ENCODE assay signal across 14 cellular contexts in genomic region chr6:108164815-108165706, GRCh38. TPM values are rescaled to one million over a fixed set of nuclear protein-coding genes. Genes with fewer than 3 reads are reported as not detected.
A peak's percentile ranks its signal among the peaks of the same experiment; 100 is the strongest.
DNase-seq lines count a peak whose midpoint lies in the region; ATAC-seq and TF ChIP-seq lines count a peak whose summit lies in the region.
"Had no signal": no experiment of that assay in that cellular context is flagged by ENCODE, and none has a peak within 500 bp of the region (broad histone marks: within the 10 kb centered on the region; RNA-seq: fewer than 3 reads in every experiment).

No MANE protein-coding gene starts in this region.

- H3K27ac ChIP-seq in neural cell (ENCODE audit: low read length) (no peak overlapping the region), adrenal gland (no peak overlapping the region)
- H3K27ac ChIP-seq: 22Rv1, upper lobe of left lung, VCaP had no signal

- peak overlapping the region; percentile 33 for H3K9ac ChIP-seq in neural cell (ENCODE audit: low read length)

- H2AFZ ChIP-seq in neural cell (ENCODE audit: low read depth, low read length): no peak overlapping the region

- H3K4me1 ChIP-seq in adrenal gland (replicated peaks in 1 of 2): peaks cover 12 to 41% of the 10 kb centered on the region in 2 donors

- H3K9me3 ChIP-seq in neural cell (ENCODE audit: low read length): no peaks in the 10 kb centered on the region
- H3K9me3 ChIP-seq in adrenal gland (replicated peaks in 1 of 3): no peaks in the 10 kb centered on the region
- H3K9me3 ChIP-seq: upper lobe of left lung had no signal

- TF ChIP-seq RAD21 in neural cell (conservative IDR thresholded peaks at IDR 0.05): no peak

- intact Hi-C loops in adrenal gland (cut with DNase I): loop anchor here in 1 of 2 donors (5.0 kb wide), 1 partner anchor 48 kb away; no protein-coding TSS in a partner anchor

- H3K36me3 ChIP-seq in H7 (replicated peaks; ENCODE audit: control insufficient read depth, insufficient read depth, low read length) (no peaks in the 10 kb centered on the region), neural cell (ENCODE audit: insufficient read depth, low read length) (no peaks in the 10 kb centered on the region), adrenal gland (replicated peaks in 1 of 2) (no peaks in the 10 kb centered on the region)
- H3K36me3 ChIP-seq: upper lobe of left lung had no signal

- DNase-seq in DMS 273 (lab: John Stamatoyannopoulos, UW; ENCODE audit: unreplicated experiment): peak; percentile 61
- no peak for DNase-seq in DMS 273 treated with DMSO at 0.1 percent for 48 hours (lab: John Stamatoyannopoulos, UW)
- peak; percentile 89 for DNase-seq in H7
- DNase-seq in astrocyte of the hippocampus (ENCODE audit: low read depth, low spot score): peak; percentile 48
- no peak for DNase-seq in adrenal gland
- DNase-seq: stimulated activated CD4-positive, alpha-beta T cell treated with anti-CD3 and anti-CD28 coated beads, Interleukin-2, amount 100 ng/mL, for 48 hours had no signal

- TF ChIP-seq POLR2A in adrenal gland (IDR thresholded peaks at IDR 0.05): no peak

- no peaks in the 10 kb centered on the region for H3K9me2 ChIP-seq in neural cell (ENCODE audit: insufficient read depth, low read length)

- H3F3A ChIP-seq in neural cell (ENCODE audit: insufficient read depth, low read length, poor library complexity, severe bottlenecking): no peaks in the 10 kb centered on the region

- peak overlapping the region; percentile 41 for H3K4me2 ChIP-seq in neural cell (ENCODE audit: low read length)

- WGBS in adrenal gland, 4 donors: 3 to 5% (median 4%) methylated on average over 24 to 69 of the region's 69 CpGs

- H3K79me2 ChIP-seq in neural cell (replicated peaks; ENCODE audit: insufficient read depth, low read length): peaks cover 43% of the 10 kb centered on the region

- TF ChIP-seq CTCF in neural cell (IDR thresholded peaks at IDR 0.05; ENCODE audit: poor library complexity, severe bottlenecking): no peak
- TF ChIP-seq CTCF in adrenal gland (IDR thresholded peaks at IDR 0.05): no peak

- H3K4me3 ChIP-seq in H7 (ENCODE audit: insufficient read depth, low read depth, low read length): peak overlapping the region; percentile 25
- peak overlapping the region; percentile 61 for H3K4me3 ChIP-seq in neural cell (ENCODE audit: low read length)
- peak overlapping the region in 1 of 4 donors; percentile 19 for H3K4me3 ChIP-seq in adrenal gland
- H3K4me3 ChIP-seq: upper lobe of left lung had no signal

- H3K27me3 ChIP-seq in H7 (ENCODE audit: control insufficient read depth, insufficient read depth, low read length): peaks cover 100% of the 10 kb centered on the region
- peaks cover 100% of the 10 kb centered on the region for H3K27me3 ChIP-seq in neural cell (ENCODE audit: insufficient read depth, low read depth, low read length)
- peaks cover 97% of the 10 kb centered on the region for H3K27me3 ChIP-seq in adrenal gland

- no peak for ATAC-seq in GM21526 (IDR thresholded peaks at IDR 0.05; ENCODE audit: low FRiP score, unreplicated experiment)
- no peak for ATAC-seq in GM19395 (IDR thresholded peaks at IDR 0.05; ENCODE audit: unreplicated experiment)

- H4K20me1 ChIP-seq in neural cell (ENCODE audit: insufficient read depth): no peaks in the 10 kb centered on the region

- no peak for TF ChIP-seq EP300 in neural cell (conservative IDR thresholded peaks at IDR 0.05; ENCODE audit: poor library complexity, severe bottlenecking)

TF ChIP-seq in neural cell, 6 proteins besides CTCF, POLR2A, EP300 and RAD21:
- TF ChIP-seq EZH2 (IDR thresholded peaks at IDR 0.05; ENCODE audit: borderline replicate concordance, insufficient read depth, low read length, poor library complexity, severe bottlenecking) (peak; percentile 35), POLR2AphosphoS5 (IDR thresholded peaks at IDR 0.05) (peak; percentile 4), REST (IDR thresholded peaks at IDR 0.05; ENCODE audit: borderline replicate concordance) (no peak)
TF ChIP-seq in neural cell: peak in this region for 2.

RNA-seq across cellular contexts. Expression of gene NR2E1, which starts 0.8 kb away (rescaled TPM):
- not detected in 2 replicates for total RNA-seq in H7 (2014; rRNA removed; shearing (Covaris generic))
- polyA plus RNA-seq in neural cell: 0.50 and 1.3 TPM in 2 replicates
- 1.3 and 1.7 TPM in 2 replicates for polyA minus RNA-seq in neural cell
- total RNA-seq in adrenal gland: 1 to 10 TPM in 2 of 8 donors, under 1 TPM in 4, not detected in 2; 0.20 to 2.3 (median 0.94) TPM
- under 1 TPM; 0.08 to 0.20 (median 0.17) TPM for polyA plus RNA-seq in adrenal gland
- total RNA-seq: mononuclear cell, OCI-LY7, upper lobe of left lung had no signal

Comparison
In these comparisons a context has a peak if more than half of its experiments do, and no peak if none do; other contexts are left out.
1. DNase-seq: peak in DMS 273 (single experiment), H7 (single experiment) and astrocyte of the hippocampus (single experiment); none in DMS 273 treated with DMSO at 0.1 percent for 48 hours (single experiment) and adrenal gland (0 of 7).